Comparison of ENCODE assay signal across 8 cellular contexts in the genomic region with DNA sequence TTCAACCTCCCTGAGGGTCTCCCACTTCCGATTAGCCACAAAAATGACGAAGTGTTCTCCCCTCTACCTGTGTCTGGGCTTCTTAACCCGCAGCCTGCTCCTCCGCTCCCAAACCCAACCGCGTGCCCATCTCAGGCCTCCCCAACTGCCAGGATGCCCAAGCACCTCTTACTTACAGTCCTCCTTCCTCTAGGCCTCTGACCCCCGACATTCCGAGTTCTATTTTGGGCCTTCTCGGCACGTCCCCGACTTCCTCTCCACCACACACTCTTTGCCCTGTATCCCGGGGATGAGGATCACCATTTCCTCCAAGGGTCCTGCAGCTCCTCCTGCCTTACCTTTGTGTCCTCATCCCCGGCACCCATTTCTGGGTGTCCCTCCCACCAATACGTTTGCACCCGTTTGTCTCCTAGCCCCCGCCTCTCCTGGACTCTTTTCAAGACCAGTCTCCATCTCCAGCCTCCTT. TPM values are rescaled to one million over a fixed set of nuclear protein-coding genes. Genes with fewer than 3 reads are reported as not detected.
DNase-seq lines count a peak whose midpoint lies in the region; ATAC-seq and TF ChIP-seq lines count a peak whose summit lies in the region.

No MANE protein-coding gene starts in this region.

- H3K4me3 ChIP-seq in BE2C (ENCODE audit: low read depth, low read length) (peak overlapping the region; percentile 99), HL-60 (replicated peaks; ENCODE audit: insufficient read depth, low read length) (peak overlapping the region; percentile 91), adipocyte (ENCODE audit: low read length) (peak overlapping the region; percentile 94), liver (ENCODE audit: low read depth in 1 of 3, low read length in 3 of 3) (peak overlapping the region; percentile 12 to 84 (median 59)), thymus (ENCODE audit: low read length) (peak overlapping the region; percentile 75)

- TF ChIP-seq CTCF in BE2C (IDR thresholded peaks at IDR 0.05; ENCODE audit: low read depth, low read length) (no peak), HL-60 (IDR thresholded peaks at IDR 0.05; ENCODE audit: insufficient read depth, low read length) (no peak), liver (IDR thresholded peaks at IDR 0.05; ENCODE audit: low read depth, low read length, missing input control) (no peak)

- WGBS in liver = 7% methylated on average over 16 of the region's 16 CpGs
- under 1% methylated on average over 16 of the region's 16 CpGs for WGBS in thymus

- H3K4me1 ChIP-seq in BE2C = no peaks in the 10 kb centered on the region
- peaks cover 47% of the 10 kb centered on the region for H3K4me1 ChIP-seq in adipocyte (ENCODE audit: control insufficient read depth, insufficient read depth, low read length)
- H3K4me1 ChIP-seq in liver (ENCODE audit: control insufficient read depth in 4 of 4, insufficient read depth in 4 of 4, low read length in 3 of 4) = peaks cover 10 to 48% (median 32%) of the 10 kb centered on the region in 4 donors
- peaks cover 22% of the 10 kb centered on the region for H3K4me1 ChIP-seq in thymus (ENCODE audit: control insufficient read depth, insufficient read depth, low read length)

- no peaks in the 10 kb centered on the region for H3K9me3 ChIP-seq in BE2C
- H3K9me3 ChIP-seq in adipocyte (ENCODE audit: control insufficient read depth, low read length) = no peaks in the 10 kb centered on the region
- no peaks in the 10 kb centered on the region for H3K9me3 ChIP-seq in liver (ENCODE audit: control insufficient read depth in 4 of 4, low read length in 3 of 4)
- no peaks in the 10 kb centered on the region for H3K9me3 ChIP-seq in thymus (ENCODE audit: control insufficient read depth)

- TF ChIP-seq RAD21 in liver (IDR thresholded peaks at IDR 0.05) = no peak

- no peaks in the 10 kb centered on the region for H3K27me3 ChIP-seq in BE2C
- H3K27me3 ChIP-seq in HL-60 (ENCODE audit: insufficient read depth, poor library complexity, severe bottlenecking) = no peaks in the 10 kb centered on the region
- H3K27me3 ChIP-seq in adipocyte (replicated peaks; ENCODE audit: control insufficient read depth, insufficient read depth, low read length) = no peaks in the 10 kb centered on the region
- H3K27me3 ChIP-seq in liver (ENCODE audit: control insufficient read depth in 4 of 4, insufficient read depth in 4 of 4, low read length in 3 of 4) = no peaks in the 10 kb centered on the region
- H3K27me3 ChIP-seq in thymus (ENCODE audit: control insufficient read depth, insufficient read depth) = no peaks in the 10 kb centered on the region

- DNase-seq in BE2C (no peak), HL-60 (ENCODE audit: low read depth in 1 of 2, low spot score in 1 of 2) (no peak), adipocyte (ENCODE audit: low read depth) (peak; percentile 49), glomerular visceral epithelial cell (ENCODE audit: extremely low spot score) (no peak)

- H3K36me3 ChIP-seq in BE2C (peaks cover 53% of the 10 kb centered on the region), adipocyte (ENCODE audit: control insufficient read depth, insufficient read depth, low read length, severe bottlenecking) (peaks cover 45% of the 10 kb centered on the region), liver (ENCODE audit: control insufficient read depth in 4 of 4, insufficient read depth in 3 of 4, low read depth in 1 of 4, low read length in 3 of 4) (peaks cover 11 to 32% (median 23%) of the 10 kb centered on the region in 4 donors), thymus (ENCODE audit: control insufficient read depth, insufficient read depth) (peaks cover 50% of the 10 kb centered on the region)

- ATAC-seq in HG02623 (IDR thresholded peaks at IDR 0.05; ENCODE audit: unreplicated experiment) = no peak
- no peak for ATAC-seq in HG03469 (IDR thresholded peaks at IDR 0.05; ENCODE audit: unreplicated experiment)

- peak overlapping the region; percentile 94 for H3K27ac ChIP-seq in HL-60 (replicated peaks)
- peak overlapping the region; percentile 81 to 96 for H3K27ac ChIP-seq in liver (ENCODE audit: low read depth in 1 of 2, low read length in 2 of 2)
- H3K27ac ChIP-seq in thymus (ENCODE audit: low read depth) = peak overlapping the region; percentile 97

- H3K9ac ChIP-seq in adipocyte (ENCODE audit: low read length) = peak overlapping the region; percentile 99
- peak overlapping the region; percentile 9 to 92 for H3K9ac ChIP-seq in liver (ENCODE audit: low read depth in 1 of 2, low read length in 2 of 2)

TF ChIP-seq in liver, 16 proteins besides CTCF, POLR2A, EP300 and RAD21:
- TF ChIP-seq TAF1 (conservative IDR thresholded peaks at IDR 0.05) (peak; percentile 66), ZBTB33 (IDR thresholded peaks at IDR 0.05) (no peak)

RNA-seq across cellular contexts. Expression of gene MUS81, which starts 0.4 kb away (rescaled TPM):
- polyA plus RNA-seq in BE2C (2012; ENCODE audit: insufficient read depth, insufficient read length, low read depth) = 116 TPM
- 10 to 100 TPM; 20.2 to 24.7 TPM for total RNA-seq in liver
- polyA plus RNA-seq in liver = 10 to 100 TPM; 11.0 to 12.9 TPM
- 127 TPM for polyA plus RNA-seq in thymus

RNA-seq across cellular contexts. Expression of gene CFL1, which starts 1.9 kb away (rescaled TPM):
- 2,504 TPM for polyA plus RNA-seq in BE2C (2012; ENCODE audit: insufficient read depth, insufficient read length, low read depth)
- total RNA-seq in liver = 100 to 1,000 TPM; 184 to 186 TPM
- polyA plus RNA-seq in liver = 100 to 1,000 TPM; 377 to 498 TPM
- polyA plus RNA-seq in thymus = 673 TPM

RNA-seq across cellular contexts. Expression of gene EFEMP2, which starts 12.8 kb away (rescaled TPM):
- 95.6 TPM for polyA plus RNA-seq in BE2C (2012; ENCODE audit: insufficient read depth, insufficient read length, low read depth)
- total RNA-seq in liver = 1 to 10 TPM; 5.0 to 5.2 TPM
- polyA plus RNA-seq in liver (10 to 100 TPM in 1 of 2 donors, 1 to 10 TPM in 1; 5.5 to 10.7 TPM), thymus (41.8 TPM)

RNA-seq across cellular contexts. Expression of gene CTSW, which starts 19.8 kb away (rescaled TPM):
- not detected for polyA plus RNA-seq in BE2C (2012; ENCODE audit: insufficient read depth, insufficient read length, low read depth)
- total RNA-seq in liver = 1 to 10 TPM; 1.3 to 2.9 TPM
- polyA plus RNA-seq in liver (1 to 10 TPM; 2.0 to 2.2 TPM), thymus (4.2 TPM)

RNA-seq across cellular contexts. Expression of gene SNX32, which starts 26.1 kb away (rescaled TPM):
- 10.3 TPM for polyA plus RNA-seq in BE2C (2012; ENCODE audit: insufficient read depth, insufficient read length, low read depth)
- under 1 TPM; under 0.01 to 0.09 TPM for total RNA-seq in liver
- under 1 TPM; 0.02 to 0.38 TPM for polyA plus RNA-seq in liver
- polyA plus RNA-seq in thymus = 1.1 TPM
